In the genomic region with DNA sequence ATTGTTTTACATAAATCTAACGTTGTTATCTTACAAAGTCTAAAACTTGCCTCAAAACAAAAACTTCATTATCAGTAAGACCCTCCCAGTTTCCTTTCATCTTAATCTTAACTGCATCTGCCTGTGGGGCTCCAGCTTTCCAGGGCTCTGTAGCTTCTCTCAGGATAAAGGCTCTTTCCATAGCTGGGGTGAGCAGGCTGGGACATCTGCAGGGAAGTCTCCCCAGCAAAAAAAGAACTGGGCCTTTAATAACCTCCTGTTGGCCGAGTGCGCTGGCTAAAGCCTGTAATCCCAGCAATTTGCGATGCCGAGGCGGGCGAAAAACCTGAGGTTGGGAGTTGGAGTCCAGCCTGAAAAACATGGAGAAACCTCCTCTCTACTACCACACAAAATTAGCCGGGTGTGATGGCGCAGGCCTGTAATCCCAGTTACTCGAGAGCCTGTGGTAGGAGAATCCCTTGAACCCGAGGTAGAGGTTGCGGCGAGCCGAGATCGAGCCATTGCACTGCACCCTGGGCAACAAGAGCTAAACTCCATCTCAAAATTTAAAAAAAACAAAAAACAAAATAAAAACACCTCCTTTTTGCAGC, we compare ENCODE assay signal across 10 cellular contexts.
DNase-seq lines count a peak whose midpoint lies in the region; ATAC-seq and TF ChIP-seq lines count a peak whose summit lies in the region.
"Had no signal": no experiment of that assay in that cellular context is flagged by ENCODE, and none has a peak within 500 bp of the region (broad histone marks: within the 10 kb centered on the region; RNA-seq: fewer than 3 reads in every experiment).

No MANE protein-coding gene starts in this region.

- intact Hi-C loops in transverse colon (cut with DNase I; ENCODE audit: low total_unique reads): no loop called here

- WGBS in ectodermal cell, 2 experiments: 48 to 51% methylated on average over 14 of the region's 15 CpGs
- 82 to 88% methylated on average over 15 of the region's 15 CpGs for WGBS in transverse colon (ENCODE audit: low coverage in 1 of 2), 2 donors

- H3K27ac ChIP-seq in ectodermal cell (ENCODE audit: insufficient read depth, low read depth, low read length, poor library complexity, severe bottlenecking) (peak overlapping the region; percentile 72), muscle layer of duodenum (ENCODE audit: low read length) (no peak overlapping the region), transverse colon (peak overlapping the region; percentile 85 to 90 (median 87))
- H3K27ac ChIP-seq: SK-N-MC had no signal

- in situ Hi-C loops in transverse colon (cut with MboI; ENCODE audit: low pct_ligation_motif_present in 1 of 4, low pct_unique_long_range_greater_than_20kb in 1 of 4, low sequenced_read_pairs in 3 of 4) (no loop called here), ACHN (cut with HindIII; ENCODE audit: low pct_ligation_motif_present, low pct_unique_long_range_greater_than_20kb, low sequenced_read_pairs) (no loop called here)

- H3K4me1 ChIP-seq in ectodermal cell (ENCODE audit: control insufficient read depth, insufficient read depth, low read length) (no peaks in the 10 kb centered on the region), muscle layer of duodenum (ENCODE audit: control insufficient read depth in 1 of 2, insufficient read depth in 2 of 2, low read length in 2 of 2) (peaks cover 0 to 4% of the 10 kb centered on the region in 2 donors), transverse colon (no peaks in the 10 kb centered on the region)

- ATAC-seq in activated naive CD4-positive, alpha-beta T cell treated with anti-CD3 and anti-CD28 coated beads, Interleukin-2, amount 50 U/mL, for 72 hours: no peak

- H3K9me3 ChIP-seq in ectodermal cell (ENCODE audit: control insufficient read depth, low read length) (no peaks in the 10 kb centered on the region), muscle layer of duodenum (ENCODE audit: control insufficient read depth in 1 of 2, low read length in 2 of 2) (no peaks in the 10 kb centered on the region), transverse colon (no peaks in the 10 kb centered on the region)

- no peak for TF ChIP-seq CTCF in transverse colon (IDR thresholded peaks at IDR 0.05)

- DNase-seq in activated naive CD4-positive, alpha-beta T cell treated with anti-CD3 and anti-CD28 coated beads, Interleukin-2, amount 10 ng/mL, durations not matched to agents 7 days and 5 days: no peak
- DNase-seq in activated naive CD4-positive, alpha-beta T cell treated with anti-CD3 and anti-CD28 coated beads, Interleukin-2, amount 50 U/mL, for 72 hours (ENCODE audit: low spot score in 2 of 2): no peak
- DNase-seq in transverse colon: no peak
- no peak for DNase-seq in cerebellar nuclear complex (lab: John Stamatoyannopoulos, UW)
- no peak for DNase-seq in ACHN
- DNase-seq in HPDE6-E6E7 (ENCODE audit: extremely low spot score): no peak
- DNase-seq: cortex of kidney had no signal

- H3K36me3 Mint-ChIP-seq in activated naive CD4-positive, alpha-beta T cell treated with anti-CD3 and anti-CD28 coated beads, Interleukin-2, amount 10 ng/mL, durations not matched to agents 7 days and 5 days: peaks cover 44% of the 10 kb centered on the region
- peaks cover 36 to 67% of the 10 kb centered on the region in 2 donors for H3K36me3 Mint-ChIP-seq in activated naive CD4-positive, alpha-beta T cell treated with anti-CD3 and anti-CD28 coated beads, Interleukin-2, amount 50 U/mL, for 72 hours

- TF ChIP-seq EP300 in transverse colon (IDR thresholded peaks at IDR 0.05; ENCODE audit: low read depth): no peak

- peak overlapping the region; percentile 88 for H3K4me3 Mint-ChIP-seq in activated naive CD4-positive, alpha-beta T cell treated with anti-CD3 and anti-CD28 coated beads, Interleukin-2, amount 10 ng/mL, durations not matched to agents 7 days and 5 days

- H3K27me3 ChIP-seq in ectodermal cell (ENCODE audit: control insufficient read depth, insufficient read depth, low read length, poor library complexity, severe bottlenecking) (no peaks in the 10 kb centered on the region), muscle layer of duodenum (ENCODE audit: low read depth, low read length) (no peaks in the 10 kb centered on the region), transverse colon (no peaks in the 10 kb centered on the region)

- H3K36me3 ChIP-seq in ectodermal cell (ENCODE audit: control insufficient read depth, insufficient read depth, low read length) (no peaks in the 10 kb centered on the region), muscle layer of duodenum (ENCODE audit: control insufficient read depth in 1 of 2, insufficient read depth in 2 of 2, low read length in 2 of 2) (no peaks in the 10 kb centered on the region), transverse colon (no peaks in the 10 kb centered on the region)

- peak overlapping the region; percentile 81 for H3K4me3 ChIP-seq in ectodermal cell (ENCODE audit: insufficient read depth, low read depth, low read length)
- H3K4me3 ChIP-seq in muscle layer of duodenum (ENCODE audit: low read depth in 1 of 2, low read length in 2 of 2): peak overlapping the region; percentile 77 to 81
- H3K4me3 ChIP-seq in transverse colon: peak overlapping the region in 2 of 4 donors; percentile 50 to 68
- H3K4me3 ChIP-seq: SK-N-MC had no signal

- H3K9me3 Mint-ChIP-seq in activated naive CD4-positive, alpha-beta T cell treated with anti-CD3 and anti-CD28 coated beads, Interleukin-2, amount 10 ng/mL, durations not matched to agents 7 days and 5 days: peaks cover 29% of the 10 kb centered on the region
- peaks cover 0 to 6% of the 10 kb centered on the region in 2 donors for H3K9me3 Mint-ChIP-seq in activated naive CD4-positive, alpha-beta T cell treated with anti-CD3 and anti-CD28 coated beads, Interleukin-2, amount 50 U/mL, for 72 hours

- peaks cover 16% of the 10 kb centered on the region for H3K4me1 Mint-ChIP-seq in activated naive CD4-positive, alpha-beta T cell treated with anti-CD3 and anti-CD28 coated beads, Interleukin-2, amount 10 ng/mL, durations not matched to agents 7 days and 5 days

- H3K27me3 Mint-ChIP-seq in activated naive CD4-positive, alpha-beta T cell treated with anti-CD3 and anti-CD28 coated beads, Interleukin-2, amount 10 ng/mL, durations not matched to agents 7 days and 5 days: no peaks in the 10 kb centered on the region

- no peak overlapping the region for H3K27ac Mint-ChIP-seq in activated naive CD4-positive, alpha-beta T cell treated with anti-CD3 and anti-CD28 coated beads, Interleukin-2, amount 10 ng/mL, durations not matched to agents 7 days and 5 days
- H3K27ac Mint-ChIP-seq in activated naive CD4-positive, alpha-beta T cell treated with anti-CD3 and anti-CD28 coated beads, Interleukin-2, amount 50 U/mL, for 72 hours: peak overlapping the region in 1 of 2 donors; percentile 57

- CTCF ChIA-PET in activated naive CD4-positive, alpha-beta T cell treated with anti-CD3 and anti-CD28 coated beads, Interleukin-2, amount 10 ng/mL, durations not matched to agents 7 days and 5 days (lab: Charles Lee): interaction anchor here (0.7 kb wide), 1 partner anchor 349 kb away, joined by 3 read pairs; no protein-coding TSS in a partner anchor

- no peak for TF ChIP-seq POLR2A in transverse colon (IDR thresholded peaks at IDR 0.05)
